12 cellular contexts compared by ENCODE assay signal in the genomic region with DNA sequence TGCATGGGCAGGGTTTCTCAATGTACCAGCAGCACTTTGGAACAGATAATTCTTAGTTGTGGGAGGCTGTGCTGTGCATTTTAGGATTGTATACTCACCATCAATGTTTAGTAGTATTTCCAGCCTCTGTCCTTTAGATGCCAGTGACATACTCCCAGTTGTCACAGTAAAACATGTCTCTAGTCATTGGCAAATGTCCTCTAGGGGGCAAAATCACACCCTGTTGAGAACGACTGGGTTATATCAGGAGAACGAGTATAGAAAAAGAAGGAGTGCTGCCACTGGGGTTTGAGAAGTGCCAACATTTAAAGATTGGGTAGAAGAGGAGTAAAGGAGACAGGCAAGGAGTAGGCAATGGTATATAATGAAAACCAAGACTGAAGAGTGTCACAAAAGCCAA. TPM values are rescaled to one million over a fixed set of nuclear protein-coding genes. Genes with fewer than 3 reads are reported as not detected.
DNase-seq lines count a peak whose midpoint lies in the region; ATAC-seq and TF ChIP-seq lines count a peak whose summit lies in the region.
"Had no signal": no experiment of that assay in that cellular context is flagged by ENCODE, and none has a peak within 500 bp of the region (broad histone marks: within the 10 kb centered on the region; RNA-seq: fewer than 3 reads in every experiment).

No MANE protein-coding gene starts in this region.

- intact Hi-C loops in left ventricle myocardium inferior (cut with micrococcal nuclease) = no loop called here
- intact Hi-C loops in Right ventricle myocardium inferior (cut with DNase I) = no loop called here

- no peak for ATAC-seq in Right ventricle myocardium inferior
- no peak for ATAC-seq in stimulated activated naive CD8-positive, alpha-beta T cell treated with anti-CD3 and anti-CD28 coated beads, Interleukin-15, Interleukin-2, amounts not matched to agents 100 U/mL and 50 U/mL, for 24 hours

- H3K4me3 ChIP-seq in left ventricle myocardium inferior = no peak overlapping the region
- H3K4me3 ChIP-seq: dorsolateral prefrontal cortex had no signal

- no peaks in the 10 kb centered on the region for H3K36me3 ChIP-seq in left ventricle myocardium inferior

- H3K4me1 ChIP-seq in left ventricle myocardium inferior = no peaks in the 10 kb centered on the region

- no peaks in the 10 kb centered on the region for H3K27me3 ChIP-seq in left ventricle myocardium inferior (ENCODE audit: low read depth)

- peak; percentile 50 for TF ChIP-seq CTCF in left ventricle myocardium inferior (IDR thresholded peaks at IDR 0.05; ENCODE audit: borderline replicate concordance)

- H3K27ac ChIP-seq in left ventricle myocardium inferior (replicated peaks) = no peak overlapping the region
- H3K27ac ChIP-seq: dorsolateral prefrontal cortex had no signal

- H3K9me3 ChIP-seq in left ventricle myocardium inferior (replicated peaks) = peaks cover 4% of the 10 kb centered on the region

- no peak for DNase-seq in left ventricle myocardium inferior
- DNase-seq in Right ventricle myocardium inferior (ENCODE audit: missing footprints) = no peak
- peak; percentile 25 for DNase-seq in NCI-H1694 (lab: John Stamatoyannopoulos, UW)
- DNase-seq in dermis microvascular lymphatic vessel endothelial cell (ENCODE audit: low read depth in 2 of 2) = peak; percentile 6 to 30
- no peak for DNase-seq in activated CD8-positive, alpha-beta memory T cell treated with anti-CD3 and anti-CD28 coated beads for 24 hours
- DNase-seq in NCI-H187 treated with DMSO at 0.1 percent for 48 hours (lab: John Stamatoyannopoulos, UW) = no peak
- DNase-seq in effector CD4-positive, alpha-beta T cell = no peak
- DNase-seq in stimulated activated naive CD8-positive, alpha-beta T cell treated with anti-CD3 and anti-CD28 coated beads, Interleukin-15, Interleukin-2, amounts not matched to agents 100 U/mL and 50 U/mL, for 24 hours = no peak
- DNase-seq: activated CD8-positive, alpha-beta memory T cell treated with anti-CD3 and anti-CD28 coated beads, Interleukin-2, amount 50 U/mL, for 4 hours; DMS79; dorsolateral prefrontal cortex; NCI-H345 had no signal

RNA-seq across cellular contexts. Expression of a gene that starts 37.9 kb away (rescaled TPM):
- total RNA-seq in left ventricle myocardium inferior (not detected), Right ventricle myocardium inferior (not detected), dermis microvascular lymphatic vessel endothelial cell (not detected in 2 replicates)

Comparison
In these comparisons a context has a peak if more than half of its experiments do, and no peak if none do; other contexts are left out.
1. DNase-seq: peak in NCI-H1694 (single experiment) and dermis microvascular lymphatic vessel endothelial cell (2 of 2); none in left ventricle myocardium inferior (single experiment), Right ventricle myocardium inferior (single experiment), activated CD8-positive, alpha-beta memory T cell treated with anti-CD3 and anti-CD28 coated beads for 24 hours (single experiment), NCI-H187 treated with DMSO at 0.1 percent for 48 hours (single experiment), effector CD4-positive, alpha-beta T cell (single experiment) and stimulated activated naive CD8-positive, alpha-beta T cell treated with anti-CD3 and anti-CD28 coated beads, Interleukin-15, Interleukin-2, amounts not matched to agents 100 U/mL and 50 U/mL, for 24 hours (single experiment).